11 cellular contexts compared by ENCODE assay signal in genomic region chr3:129597087-129597791, GRCh38. TPM values are rescaled to one million over a fixed set of nuclear protein-coding genes. Genes with fewer than 3 reads are reported as not detected.
DNase-seq lines count a peak whose midpoint lies in the region; ATAC-seq and TF ChIP-seq lines count a peak whose summit lies in the region.
"Had no signal": no experiment of that assay in that cellular context is flagged by ENCODE, and none has a peak within 500 bp of the region (broad histone marks: within the 10 kb centered on the region; RNA-seq: fewer than 3 reads in every experiment).

No MANE protein-coding gene starts in this region.

- H3K9me3 Mint-ChIP-seq in natural killer cell (no peaks in the 10 kb centered on the region), endodermal cell (no peaks in the 10 kb centered on the region)
- no peaks in the 10 kb centered on the region for H3K9me3 Mint-ChIP-seq in natural killer cell treated with Interleukin-12 subunit alpha and Interleukin-12 subunit beta and Interleukin-15 and Interleukin-18, amount 100 ng/mL, for 72 hours

- TF ChIP-seq CTCF in natural killer cell (IDR thresholded peaks at IDR 0.05), result no peak
- TF ChIP-seq CTCF in endodermal cell (conservative IDR thresholded peaks at IDR 0.05), result no peak

- H3K4me1 ChIP-seq in endodermal cell (ENCODE audit: control insufficient read depth, insufficient read depth, low read length) (peaks cover 32% of the 10 kb centered on the region), muscle layer of colon (ENCODE audit: insufficient read depth, low read length) (peaks cover 73% of the 10 kb centered on the region), aorta (ENCODE audit: control insufficient read depth in 1 of 2, insufficient read depth in 2 of 2, low read length in 2 of 2) (no peaks in the 10 kb centered on the region)

- WGBS in endodermal cell (ENCODE audit: insufficient coverage in 1 of 2, insufficient read length in 1 of 2), 2 experiments, result 76 to 81% methylated on average over 21 to 24 of the region's 24 CpGs
- 18 to 29% methylated on average over 24 of the region's 24 CpGs for WGBS in aorta, 2 donors

- H3K9me3 ChIP-seq in endodermal cell (ENCODE audit: control insufficient read depth, low read length) (no peaks in the 10 kb centered on the region), muscle layer of colon (ENCODE audit: low read length) (no peaks in the 10 kb centered on the region), aorta (ENCODE audit: control insufficient read depth, low read length) (no peaks in the 10 kb centered on the region)

- peaks cover 54 to 82% of the 10 kb centered on the region in 2 donors for H3K4me1 Mint-ChIP-seq in natural killer cell
- peaks cover 19 to 50% of the 10 kb centered on the region in 2 donors for H3K4me1 Mint-ChIP-seq in natural killer cell treated with Interleukin-12 subunit alpha and Interleukin-12 subunit beta and Interleukin-15 and Interleukin-18, amount 100 ng/mL, for 72 hours (ENCODE audit: low read depth in 2 of 2)
- H3K4me1 Mint-ChIP-seq in endodermal cell, result peaks cover 54% of the 10 kb centered on the region

- H3K27me3 ChIP-seq in endodermal cell (ENCODE audit: control insufficient read depth, insufficient read depth, low read length, poor library complexity, severe bottlenecking), result no peaks in the 10 kb centered on the region
- no peaks in the 10 kb centered on the region for H3K27me3 ChIP-seq in muscle layer of colon (ENCODE audit: control insufficient read depth in 1 of 2, insufficient read depth in 2 of 2, low read length in 2 of 2)
- H3K27me3 ChIP-seq in aorta (ENCODE audit: control insufficient read depth in 1 of 2, insufficient read depth in 2 of 2, low read length in 1 of 2), result no peaks in the 10 kb centered on the region

- ATAC-seq in natural killer cell (no peak), aorta (ENCODE audit: low FRiP score) (peak; percentile 35), left colon (no peak)
- ATAC-seq in natural killer cell treated with Interleukin-12 subunit alpha and Interleukin-12 subunit beta and Interleukin-15 and Interleukin-18, amount 100 ng/mL, for 72 hours, result no peak

- H3K4me3 ChIP-seq in endodermal cell (ENCODE audit: low read length) (no peak overlapping the region), muscle layer of colon (ENCODE audit: low read depth in 1 of 2, low read length in 2 of 2) (peak overlapping the region in 1 of 2 donors; percentile 22), aorta (ENCODE audit: low read length in 2 of 2) (no peak overlapping the region)

- H3K9ac ChIP-seq in endodermal cell (ENCODE audit: extremely low read depth, low read length, poor library complexity, severe bottlenecking) (no peak overlapping the region), muscle layer of colon (ENCODE audit: low read length) (no peak overlapping the region)

- intact Hi-C loops in natural killer cell (cut with micrococcal nuclease) (no loop called here), aorta (cut with DNase I) (loop anchor here (2.0 kb wide), 2 partner anchors 36 to 54 kb away; no protein-coding TSS in a partner anchor), left colon (cut with DNase I, micrococcal nuclease) (no loop called here)

- H3K36me3 Mint-ChIP-seq in natural killer cell (no peaks in the 10 kb centered on the region), endodermal cell (ENCODE audit: low read depth) (peaks cover 3% of the 10 kb centered on the region)
- H3K36me3 Mint-ChIP-seq in natural killer cell treated with Interleukin-12 subunit alpha and Interleukin-12 subunit beta and Interleukin-15 and Interleukin-18, amount 100 ng/mL, for 72 hours, result no peaks in the 10 kb centered on the region

- H3K27ac ChIP-seq in endodermal cell (ENCODE audit: low read depth, low read length), result peak overlapping the region; percentile 51
- peak overlapping the region; percentile 45 for H3K27ac ChIP-seq in muscle layer of colon (ENCODE audit: low read depth, low read length)
- H3K27ac ChIP-seq in aorta (ENCODE audit: low read depth in 1 of 2, low read length in 2 of 2), result peak overlapping the region; percentile 24 to 79
- H3K27ac ChIP-seq: C4-2B had no signal

- H3K27me3 Mint-ChIP-seq in natural killer cell (ENCODE audit: low read depth in 2 of 2), result no peaks in the 10 kb centered on the region
- H3K27me3 Mint-ChIP-seq in natural killer cell treated with Interleukin-12 subunit alpha and Interleukin-12 subunit beta and Interleukin-15 and Interleukin-18, amount 100 ng/mL, for 72 hours, result peaks cover 0 to 8% of the 10 kb centered on the region in 2 donors
- H3K27me3 Mint-ChIP-seq in endodermal cell (ENCODE audit: insufficient read depth), result no peaks in the 10 kb centered on the region

- H3K36me3 ChIP-seq in endodermal cell (ENCODE audit: control insufficient read depth, insufficient read depth, low read length) (no peaks in the 10 kb centered on the region), muscle layer of colon (ENCODE audit: insufficient read depth, low read length) (no peaks in the 10 kb centered on the region), aorta (ENCODE audit: control insufficient read depth in 1 of 2, insufficient read depth in 2 of 2, low read length in 1 of 2) (no peaks in the 10 kb centered on the region)

- H3K27ac Mint-ChIP-seq in natural killer cell (no peak overlapping the region), endodermal cell (no peak overlapping the region)
- no peak overlapping the region for H3K27ac Mint-ChIP-seq in natural killer cell treated with Interleukin-12 subunit alpha and Interleukin-12 subunit beta and Interleukin-15 and Interleukin-18, amount 100 ng/mL, for 72 hours

- DNase-seq in natural killer cell, result no peak
- DNase-seq in natural killer cell treated with Interleukin-12 subunit alpha and Interleukin-12 subunit beta and Interleukin-15 and Interleukin-18, amount 100 ng/mL, for 72 hours (ENCODE audit: low spot score), result no peak
- DNase-seq in endodermal cell, result no peak
- DNase-seq in aorta, result peak in 1 of 2 donors; percentile 75
- DNase-seq in NCI-H146 treated with DMSO at 0.1 percent for 48 hours (lab: John Stamatoyannopoulos, UW; ENCODE audit: unreplicated experiment), result no peak
- no peak for DNase-seq in left colon
- DNase-seq in activated gamma-delta T cell treated with Interleukin-2 at 50 U/mL for 16 hours, result no peak
- DNase-seq: activated naive CD4-positive, alpha-beta T cell had no signal

- H3K4me3 Mint-ChIP-seq in natural killer cell (peak overlapping the region; percentile 42), endodermal cell (no peak overlapping the region)
- no peak overlapping the region for H3K4me3 Mint-ChIP-seq in natural killer cell treated with Interleukin-12 subunit alpha and Interleukin-12 subunit beta and Interleukin-15 and Interleukin-18, amount 100 ng/mL, for 72 hours

RNA-seq across cellular contexts. Expression of gene PLXND1, which starts 9.2 kb away (rescaled TPM):
- total RNA-seq in natural killer cell (100 to 1,000 TPM; 135 to 214 (median 189) TPM), endodermal cell (10 to 100 TPM; 73.1 to 83.2 TPM), aorta (100 to 1,000 TPM; 176 to 358 TPM), left colon (10 to 100 TPM; 16.5 to 38.8 TPM)
- total RNA-seq in natural killer cell treated with Interleukin-12 subunit alpha and Interleukin-12 subunit beta and Interleukin-15 and Interleukin-18, amount 100 ng/mL, for 72 hours, result 1 to 10 TPM; 2.8 to 4.8 TPM
- polyA plus RNA-seq in endodermal cell (2013, experiment 1 of 2), result 58.8 TPM
- 68.1 TPM for polyA plus RNA-seq in endodermal cell (2013, experiment 2 of 2)
- polyA plus RNA-seq in aorta, result 100 to 1,000 TPM in 1 of 2 donors, 10 to 100 TPM in 1; 55.5 to 149 TPM

RNA-seq across cellular contexts. Expression of gene H1-8, which starts 54.3 kb away (rescaled TPM):
- total RNA-seq in natural killer cell, result not detected
- total RNA-seq in natural killer cell treated with Interleukin-12 subunit alpha and Interleukin-12 subunit beta and Interleukin-15 and Interleukin-18, amount 100 ng/mL, for 72 hours, result not detected
- total RNA-seq in endodermal cell, result not detected
- not detected for polyA plus RNA-seq in endodermal cell (2013, experiment 1 of 2)
- not detected for polyA plus RNA-seq in endodermal cell (2013, experiment 2 of 2)
- total RNA-seq in aorta, result not detected
- polyA plus RNA-seq in aorta, result not detected
- total RNA-seq in left colon, result not detected
- total RNA-seq: lower leg skin had no signal

Comparison
In these comparisons a context has a peak if more than half of its experiments do, and no peak if none do; other contexts are left out.
1. intact Hi-C loops: an anchor here in aorta (2.0 kb wide); none called in natural killer cell and left colon.